ENCODE assay signal across 9 cellular contexts in the genomic region with DNA sequence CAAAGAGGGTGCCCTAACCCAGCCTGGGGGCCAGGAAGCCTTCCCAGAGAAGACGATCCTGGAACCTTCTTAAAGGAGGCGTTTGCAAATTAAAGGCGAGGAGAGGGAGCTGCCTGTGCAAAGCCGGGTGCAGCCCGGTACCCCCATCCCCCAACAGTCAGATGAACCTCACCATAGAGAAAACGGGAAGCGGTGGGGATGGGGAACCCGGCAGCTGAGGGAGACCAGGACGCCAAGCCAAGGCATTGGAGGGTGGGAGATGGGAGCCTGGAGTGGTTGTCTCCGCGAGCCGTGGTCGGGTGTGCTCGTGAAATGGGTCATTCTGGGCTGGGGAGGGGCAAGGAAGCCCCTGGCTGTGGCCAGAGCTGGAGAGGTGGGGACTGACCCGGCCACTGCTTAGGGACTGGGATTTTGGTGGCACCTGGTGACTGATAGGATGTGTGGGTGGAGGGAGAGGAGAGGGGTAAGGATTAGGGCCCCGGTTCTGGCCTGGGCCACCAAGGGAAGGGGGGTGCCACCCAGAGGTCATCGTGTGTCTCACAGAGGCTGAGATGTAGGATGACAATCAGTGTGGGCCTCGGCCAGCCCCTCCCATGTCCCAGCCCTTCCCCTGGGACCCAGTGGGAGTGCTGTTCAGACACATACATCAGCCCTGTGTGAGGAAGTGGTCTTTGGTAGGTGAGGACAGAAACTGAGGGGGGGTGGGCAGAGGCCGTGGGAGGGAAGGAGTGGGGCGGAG. TPM values are rescaled to one million over a fixed set of nuclear protein-coding genes. Genes with fewer than 3 reads are reported as not detected.
DNase-seq lines count a peak whose midpoint lies in the region; ATAC-seq, FAIRE-seq and TF ChIP-seq lines count a peak whose summit lies in the region.
"Had no signal": no experiment of that assay in that cellular context is flagged by ENCODE, and none has a peak within 500 bp of the region (broad histone marks: within the 10 kb centered on the region; RNA-seq: fewer than 3 reads in every experiment).

No MANE protein-coding gene starts in this region.

- FAIRE-seq in K562 (lab: Jason Lieb, UNC), result no peak

- CTCF ChIA-PET in K562 (lab: Yijun Ruan, JAX; ENCODE audit: low intra/inter-chr PET ratio), result no interaction called here
- CTCF ChIA-PET in activated CD8-positive, alpha-beta memory T cell treated with anti-CD3 and anti-CD28 coated beads, Interleukin-2, amount 10 ng/mL, durations not matched to agents 7 days and 5 days (lab: Charles Lee), result interaction anchor here (1.2 to 1.4 kb wide), 2 partner anchors 45 to 117 kb away, joined by 3 to 4 read pairs; no protein-coding TSS in a partner anchor

- BruUV-seq in K562 (replicated peaks; lab: Mats Ljungman, UMichigan), result no TSS peak

- peak overlapping the region in 1 of 2 experiments; percentile 41; a peak in 1 of 4 replicates for H3K9ac ChIP-seq in K562 (ENCODE audit: insufficient read depth in 1 of 2, low read depth in 2 of 2, low read length in 2 of 2)
- H3K9ac ChIP-seq: KMS-11 had no signal

- peaks cover 35 to 67% of the 10 kb centered on the region in 2 experiments for H3K27me3 ChIP-seq in K562 (ENCODE audit: control insufficient read depth in 2 of 2, insufficient read depth in 2 of 2, low read length in 2 of 2)

- no peaks in the 10 kb centered on the region for H3K9me3 ChIP-seq in K562 (replicated peaks; ENCODE audit: control insufficient read depth, insufficient read depth, low read depth, low read length)

- peaks cover 14 to 16% of the 10 kb centered on the region in 2 donors for H3K36me3 Mint-ChIP-seq in CD14-positive monocyte
- no peaks in the 10 kb centered on the region for H3K36me3 Mint-ChIP-seq in naive thymus-derived CD8-positive, alpha-beta T cell
- no peaks in the 10 kb centered on the region for H3K36me3 Mint-ChIP-seq in activated CD8-positive, alpha-beta memory T cell treated with anti-CD3 and anti-CD28 coated beads, Interleukin-2, amount 10 ng/mL, durations not matched to agents 7 days and 5 days
- H3K36me3 Mint-ChIP-seq in activated T-helper 2 cell treated with anti-CD3 and anti-CD28 coated beads, Interferon-gamma antibody, Interleukin-2, Interleukin-4, amounts not matched to agents 10 μg/mL and 5 μg/mL and 100 μg/mL, durations not matched to agents 14 hours and 24 hours and 36 hours (ENCODE audit: low read depth), result no peaks in the 10 kb centered on the region

- peaks cover 4 to 16% of the 10 kb centered on the region in 2 experiments; a peak in 2 of 5 replicates for H3K4me1 ChIP-seq in K562 (replicated peaks in 1 of 2; ENCODE audit: control insufficient read depth in 2 of 2, insufficient read depth in 2 of 2, low read length in 2 of 2)

- WGBS in K562 (ENCODE audit: insufficient coverage, low coverage, missing lambda C conversion rate), result 7% methylated on average over 18 of the region's 20 CpGs

- intact Hi-C loops in CD14-positive monocyte (cut with micrococcal nuclease), result loop anchor here (5.0 to 10.0 kb wide), 5 partner anchors 43 to 285 kb away; no protein-coding TSS in a partner anchor
- intact Hi-C loops in K562 (cut with micrococcal nuclease), result loop anchor here (10.0 kb wide), 2 partner anchors 285 to 485 kb away; no protein-coding TSS in a partner anchor
- intact Hi-C loops in activated T-helper 2 cell treated with anti-CD3 and anti-CD28 coated beads, Interferon-gamma antibody, Interleukin-2, Interleukin-4, amounts not matched to agents 10 μg/mL and 5 μg/mL and 100 μg/mL, durations not matched to agents 14 hours and 24 hours and 36 hours (cut with micrococcal nuclease), result no loop called here

- TF ChIP-seq CTCF in CD14-positive monocyte (IDR thresholded peaks at IDR 0.05) (no peak), K562 (IDR thresholded peaks at IDR 0.05 in 2 of 3, conservative IDR thresholded peaks at IDR 0.05 in 1 of 3; ENCODE audit: insufficient read depth in 2 of 3, low read depth in 1 of 3, low read length in 3 of 3) (no peak)

- ATAC-seq in HG02588 (IDR thresholded peaks at IDR 0.05; ENCODE audit: unreplicated experiment), result peak; percentile 16
- peak; percentile 29 for ATAC-seq in K562
- no peak for ATAC-seq in naive thymus-derived CD8-positive, alpha-beta T cell
- ATAC-seq in activated CD8-positive, alpha-beta memory T cell treated with anti-CD3 and anti-CD28 coated beads, Interleukin-2, amount 10 ng/mL, durations not matched to agents 7 days and 5 days, result no peak
- no peak for ATAC-seq in GM19395 (IDR thresholded peaks at IDR 0.05; ENCODE audit: unreplicated experiment)

- TF ChIP-seq EP300 in K562 (IDR thresholded peaks at IDR 0.05; ENCODE audit: low read length), result no peak

- peak overlapping the region; percentile 63 to 94 (median 88) for H3K27ac Mint-ChIP-seq in CD14-positive monocyte
- H3K27ac Mint-ChIP-seq in naive thymus-derived CD8-positive, alpha-beta T cell, result no peak overlapping the region
- H3K27ac Mint-ChIP-seq in activated CD8-positive, alpha-beta memory T cell treated with anti-CD3 and anti-CD28 coated beads, Interleukin-2, amount 10 ng/mL, durations not matched to agents 7 days and 5 days, result no peak overlapping the region
- no peak overlapping the region for H3K27ac Mint-ChIP-seq in activated T-helper 2 cell treated with anti-CD3 and anti-CD28 coated beads, Interferon-gamma antibody, Interleukin-2, Interleukin-4, amounts not matched to agents 10 μg/mL and 5 μg/mL and 100 μg/mL, durations not matched to agents 14 hours and 24 hours and 36 hours

- peaks cover 22% of the 10 kb centered on the region for H4K20me1 ChIP-seq in K562 (replicated peaks; ENCODE audit: control insufficient read depth, insufficient read depth, low read length)

- peaks cover 0 to 2% (median 0%) of the 10 kb centered on the region in 7 donors for H3K9me3 Mint-ChIP-seq in CD14-positive monocyte
- no peaks in the 10 kb centered on the region for H3K9me3 Mint-ChIP-seq in naive thymus-derived CD8-positive, alpha-beta T cell
- no peaks in the 10 kb centered on the region for H3K9me3 Mint-ChIP-seq in activated CD8-positive, alpha-beta memory T cell treated with anti-CD3 and anti-CD28 coated beads, Interleukin-2, amount 10 ng/mL, durations not matched to agents 7 days and 5 days (ENCODE audit: low read depth)
- no peaks in the 10 kb centered on the region for H3K9me3 Mint-ChIP-seq in activated T-helper 2 cell treated with anti-CD3 and anti-CD28 coated beads, Interferon-gamma antibody, Interleukin-2, Interleukin-4, amounts not matched to agents 10 μg/mL and 5 μg/mL and 100 μg/mL, durations not matched to agents 14 hours and 24 hours and 36 hours

- H3K27ac ChIP-seq in K562 (ENCODE audit: extremely low read depth, low read depth, low read length), result no peak overlapping the region
- H3K27ac ChIP-seq: KMS-11 had no signal

- H3K9me1 ChIP-seq in K562 (ENCODE audit: control insufficient read depth, insufficient read depth, low read length), result no peaks in the 10 kb centered on the region

- H3K36me3 ChIP-seq in K562 (ENCODE audit: control insufficient read depth, insufficient read depth, low read length), result no peaks in the 10 kb centered on the region

- no peaks in the 10 kb centered on the region for H3K79me2 ChIP-seq in K562 (ENCODE audit: control insufficient read depth, insufficient read depth, low read length)

- DNase-seq in CD14-positive monocyte (ENCODE audit: low spot score), result peak; percentile 69
- DNase-seq in K562 (ENCODE audit: extremely low read depth in 1 of 4, low spot score in 3 of 4), result peak; percentile 33 to 54 (median 45)
- DNase-seq in naive thymus-derived CD8-positive, alpha-beta T cell, result no peak
- DNase-seq in activated CD8-positive, alpha-beta memory T cell treated with anti-CD3 and anti-CD28 coated beads, Interleukin-2, amount 10 ng/mL, durations not matched to agents 7 days and 5 days, result no peak
- no peak for DNase-seq in activated T-helper 2 cell treated with anti-CD3 and anti-CD28 coated beads, Interferon-gamma antibody, Interleukin-2, Interleukin-4, amounts not matched to agents 10 μg/mL and 5 μg/mL and 100 μg/mL, durations not matched to agents 14 hours and 24 hours and 36 hours (ENCODE audit: low spot score)
- no peak for DNase-seq in central memory CD4-positive, alpha-beta T cell

- H3K4me3 ChIP-seq in K562, result no peak overlapping the region

- in situ Hi-C loops in K562 (cut with MboI), result loop anchor here (10.0 kb wide), 1 partner anchor 285 kb away; no protein-coding TSS in a partner anchor

- H3K27me3 Mint-ChIP-seq in CD14-positive monocyte (ENCODE audit: low read depth in 3 of 3), result peaks cover 2 to 8% (median 8%) of the 10 kb centered on the region in 3 donors
- H3K27me3 Mint-ChIP-seq in naive thymus-derived CD8-positive, alpha-beta T cell, result peaks cover 19 to 67% (median 40%) of the 10 kb centered on the region in 5 donors
- H3K27me3 Mint-ChIP-seq in activated CD8-positive, alpha-beta memory T cell treated with anti-CD3 and anti-CD28 coated beads, Interleukin-2, amount 10 ng/mL, durations not matched to agents 7 days and 5 days, result peaks cover 49% of the 10 kb centered on the region
- peaks cover 31% of the 10 kb centered on the region for H3K27me3 Mint-ChIP-seq in activated T-helper 2 cell treated with anti-CD3 and anti-CD28 coated beads, Interferon-gamma antibody, Interleukin-2, Interleukin-4, amounts not matched to agents 10 μg/mL and 5 μg/mL and 100 μg/mL, durations not matched to agents 14 hours and 24 hours and 36 hours (ENCODE audit: low read depth)

- POLR2A ChIA-PET in K562 (lab: Yijun Ruan, JAX), result interaction anchor here (0.6 kb wide), 2 partner anchors 74 to 166 kb away, joined by 3 to 4 read pairs; no protein-coding TSS in a partner anchor
- POLR2A ChIA-PET in naive thymus-derived CD8-positive, alpha-beta T cell (lab: Charles Lee), result no interaction called here

- peak overlapping the region; percentile 83 to 97 for H3K4me3 Mint-ChIP-seq in CD14-positive monocyte
- peak overlapping the region in 6 of 10 donors; percentile 12 to 63 (median 32) for H3K4me3 Mint-ChIP-seq in naive thymus-derived CD8-positive, alpha-beta T cell
- no peak overlapping the region for H3K4me3 Mint-ChIP-seq in activated CD8-positive, alpha-beta memory T cell treated with anti-CD3 and anti-CD28 coated beads, Interleukin-2, amount 10 ng/mL, durations not matched to agents 7 days and 5 days
- H3K4me3 Mint-ChIP-seq in activated T-helper 2 cell treated with anti-CD3 and anti-CD28 coated beads, Interferon-gamma antibody, Interleukin-2, Interleukin-4, amounts not matched to agents 10 μg/mL and 5 μg/mL and 100 μg/mL, durations not matched to agents 14 hours and 24 hours and 36 hours (ENCODE audit: low read depth), result no peak overlapping the region

- TF ChIP-seq RAD21 in K562 (CRISPR knock-in tag; conservative IDR thresholded peaks at IDR 0.05 in 1 of 2, IDR thresholded peaks at IDR 0.05 in 1 of 2), result 0 out of 4 replicates have a peak, but pooled peaks of 1 of the 2 experiments have one; percentile 4

- H2AFZ ChIP-seq in K562 (ENCODE audit: low read depth, low read length), result peak overlapping the region; percentile 15; the same call in 1 of the 2 replicates

- no peak for TF ChIP-seq POLR2A in K562 (conservative IDR thresholded peaks at IDR 0.05)

- 0 out of 2 replicates have a peak overlapping the region, but pooled peaks have one; percentile 3 for H3K4me2 ChIP-seq in K562 (ENCODE audit: insufficient read depth, low read length)
- H3K4me2 ChIP-seq: KMS-11 had no signal

- H3K4me1 Mint-ChIP-seq in CD14-positive monocyte, result peaks cover 79% of the 10 kb centered on the region
- H3K4me1 Mint-ChIP-seq in naive thymus-derived CD8-positive, alpha-beta T cell, result peaks cover 5 to 16% (median 12%) of the 10 kb centered on the region in 4 donors
- H3K4me1 Mint-ChIP-seq in activated CD8-positive, alpha-beta memory T cell treated with anti-CD3 and anti-CD28 coated beads, Interleukin-2, amount 10 ng/mL, durations not matched to agents 7 days and 5 days, result no peaks in the 10 kb centered on the region
- no peaks in the 10 kb centered on the region for H3K4me1 Mint-ChIP-seq in activated T-helper 2 cell treated with anti-CD3 and anti-CD28 coated beads, Interferon-gamma antibody, Interleukin-2, Interleukin-4, amounts not matched to agents 10 μg/mL and 5 μg/mL and 100 μg/mL, durations not matched to agents 14 hours and 24 hours and 36 hours (ENCODE audit: low read depth)

RNA-seq across cellular contexts. Expression of gene PADI2, which starts 0.7 kb away (rescaled TPM):
- polyA plus RNA-seq in CD14-positive monocyte (10 to 100 TPM; 18.6 to 61.7 TPM), K562 (2011; rRNA removed) (0.01 TPM in 2 replicates), K562 (2014; fragmentation: Illumina TruSeq; extraction: Trizol) (not detected in 2 replicates), K562 (2014; fragmentation: Nextera tagmentation; extraction: Ambion mirVana) (under 1 TPM; 0.01 TPM), K562 (2014; rRNA removed) (not detected in 2 replicates)
- total RNA-seq in K562 (2011; cell fraction: chromatin; rRNA removed; ENCODE audit: low replicate concordance), result not detected in 2 replicates
- total RNA-seq in K562 (2011; cell fraction: nucleolus; rRNA removed), result not detected in 2 replicates
- total RNA-seq in K562 (2011; cell fraction: nucleoplasm; rRNA removed), result not detected in 2 replicates
- total RNA-seq in K562 (2014; rRNA removed) (not detected in 2 replicates), K562 (2014; rRNA removed; fragmentation: Illumina TruSeq; extraction: Trizol) (not detected in 2 replicates), K562 (2015; rRNA removed; fragmentation: Illumina TruSeq; extraction: Trizol) (not detected in 2 replicates), K562 (2021) (0.11 and 0.13 TPM in 2 replicates)
- polyA plus RNA-seq in K562 (2011; cell fraction: cytosol; rRNA removed), result 0.03 TPM in 1 of 2 replicates, not detected in the other
- polyA plus RNA-seq in K562 (2011; cell fraction: nucleus; rRNA removed), result not detected in 2 replicates
- 0.05 TPM in 1 of 2 replicates, not detected in the other for polyA plus RNA-seq in K562 (2012)
- polyA minus RNA-seq in K562 (2011; rRNA and poly(A)+ RNA removed), result not detected in 2 replicates
- polyA minus RNA-seq in K562 (2011; cell fraction: cytosol; rRNA and poly(A)+ RNA removed), result not detected in 2 replicates
- not detected in 2 replicates for polyA minus RNA-seq in K562 (2011; cell fraction: nucleus; rRNA and poly(A)+ RNA removed)
- total RNA-seq in naive thymus-derived CD8-positive, alpha-beta T cell, result not detected
- under 1 TPM in 1 of 3 donors, not detected in 2; 0.06 TPM for polyA plus RNA-seq in naive thymus-derived CD8-positive, alpha-beta T cell
- total RNA-seq in activated CD8-positive, alpha-beta memory T cell treated with anti-CD3 and anti-CD28 coated beads, Interleukin-2, amount 10 ng/mL, durations not matched to agents 7 days and 5 days, result under 1 TPM; 0.09 to 0.23 TPM
- total RNA-seq in activated T-helper 2 cell treated with anti-CD3 and anti-CD28 coated beads, Interferon-gamma antibody, Interleukin-2, Interleukin-4, amounts not matched to agents 10 μg/mL and 5 μg/mL and 100 μg/mL, durations not matched to agents 14 hours and 24 hours and 36 hours, result 0.11 and 0.14 TPM in 2 replicates

Comparison
In these comparisons a context has a peak if more than half of its experiments do, and no peak if none do; other contexts are left out.
1. DNase-seq: peak in CD14-positive monocyte (single experiment) and K562 (4 of 4); none in naive thymus-derived CD8-positive, alpha-beta T cell (0 of 10), activated CD8-positive, alpha-beta memory T cell treated with anti-CD3 and anti-CD28 coated beads, Interleukin-2, amount 10 ng/mL, durations not matched to agents 7 days and 5 days (single experiment), activated T-helper 2 cell treated with anti-CD3 and anti-CD28 coated beads, Interferon-gamma antibody, Interleukin-2, Interleukin-4, amounts not matched to agents 10 μg/mL and 5 μg/mL and 100 μg/mL, durations not matched to agents 14 hours and 24 hours and 36 hours (single experiment) and central memory CD4-positive, alpha-beta T cell (single experiment).
2. H3K27ac Mint-ChIP-seq: peak in CD14-positive monocyte (7 of 7); none in naive thymus-derived CD8-positive, alpha-beta T cell (0 of 10), activated CD8-positive, alpha-beta memory T cell treated with anti-CD3 and anti-CD28 coated beads, Interleukin-2, amount 10 ng/mL, durations not matched to agents 7 days and 5 days (single experiment) and activated T-helper 2 cell treated with anti-CD3 and anti-CD28 coated beads, Interferon-gamma antibody, Interleukin-2, Interleukin-4, amounts not matched to agents 10 μg/mL and 5 μg/mL and 100 μg/mL, durations not matched to agents 14 hours and 24 hours and 36 hours (single experiment).
3. H3K4me3 Mint-ChIP-seq: peak in CD14-positive monocyte (2 of 2) and naive thymus-derived CD8-positive, alpha-beta T cell (6 of 10); none in activated CD8-positive, alpha-beta memory T cell treated with anti-CD3 and anti-CD28 coated beads, Interleukin-2, amount 10 ng/mL, durations not matched to agents 7 days and 5 days (single experiment) and activated T-helper 2 cell treated with anti-CD3 and anti-CD28 coated beads, Interferon-gamma antibody, Interleukin-2, Interleukin-4, amounts not matched to agents 10 μg/mL and 5 μg/mL and 100 μg/mL, durations not matched to agents 14 hours and 24 hours and 36 hours (single experiment).
4. ATAC-seq: peak in HG02588 (single experiment) and K562 (single experiment); none in naive thymus-derived CD8-positive, alpha-beta T cell (0 of 2), activated CD8-positive, alpha-beta memory T cell treated with anti-CD3 and anti-CD28 coated beads, Interleukin-2, amount 10 ng/mL, durations not matched to agents 7 days and 5 days (single experiment) and GM19395 (single experiment).